ENCODE assay signal across 14 cellular contexts in genomic region chrX:129553619-129554288, GRCh38. TPM values are rescaled to one million over a fixed set of nuclear protein-coding genes. Genes with fewer than 3 reads are reported as not detected.
DNase-seq lines count a peak whose midpoint lies in the region; ATAC-seq and TF ChIP-seq lines count a peak whose summit lies in the region.
"Had no signal": no experiment of that assay in that cellular context is flagged by ENCODE, and none has a peak within 500 bp of the region (broad histone marks: within the 10 kb centered on the region; RNA-seq: fewer than 3 reads in every experiment).

No MANE protein-coding gene starts in this region.

- peaks cover 0 to 2% of the 10 kb centered on the region in 2 donors for H3K36me3 ChIP-seq in ascending aorta

- no peak overlapping the region for H3K27ac ChIP-seq in ascending aorta
- H3K27ac ChIP-seq: 22Rv1, skin epidermis had no signal

- H3K4me3 Mint-ChIP-seq in stimulated activated memory B cell treated with anti-CD40 and anti-IgM and Interleukin-4, amounts not matched to agents 10 μg/mL and 1 μg/mL and 100 μg/mL, for 72 hours: no peak overlapping the region

- H3K9me3 Mint-ChIP-seq in stimulated activated memory B cell treated with anti-CD40 and anti-IgM and Interleukin-4, amounts not matched to agents 10 μg/mL and 1 μg/mL and 100 μg/mL, for 72 hours: no peaks in the 10 kb centered on the region

- H3K27me3 ChIP-seq in ascending aorta: no peaks in the 10 kb centered on the region

- peak; percentile 92 for ATAC-seq in HG02763 (IDR thresholded peaks at IDR 0.05; ENCODE audit: unreplicated experiment)
- ATAC-seq in HG03571 (IDR thresholded peaks at IDR 0.05; ENCODE audit: unreplicated experiment): peak; percentile 96
- ATAC-seq in stimulated activated memory B cell treated with anti-CD40 and anti-IgM and Interleukin-4, amounts not matched to agents 10 μg/mL and 1 μg/mL and 100 μg/mL, for 72 hours: peak; percentile 89
- ATAC-seq: esophagus mucosa had no signal

- H3K36me3 Mint-ChIP-seq in stimulated activated memory B cell treated with anti-CD40 and anti-IgM and Interleukin-4, amounts not matched to agents 10 μg/mL and 1 μg/mL and 100 μg/mL, for 72 hours: peaks cover 6% of the 10 kb centered on the region

- H3K27me3 Mint-ChIP-seq in stimulated activated memory B cell treated with anti-CD40 and anti-IgM and Interleukin-4, amounts not matched to agents 10 μg/mL and 1 μg/mL and 100 μg/mL, for 72 hours: no peaks in the 10 kb centered on the region

- DNase-seq in SIG-M5 treated with dmso at 0.1 percent for 504 hours (lab: John Stamatoyannopoulos, UW; ENCODE audit: unreplicated experiment) (peak; percentile 66), SIG-M5 (lab: John Stamatoyannopoulos, UW) (no peak), NCI-H1694 treated with DMSO at 0.1 percent for 48 hours (lab: John Stamatoyannopoulos, UW) (no peak), ascending aorta (ENCODE audit: low spot score in 2 of 2) (no peak), DMS114 treated with DMSO at 0.1 percent for 48 hours (lab: John Stamatoyannopoulos, UW; ENCODE audit: unreplicated experiment) (no peak)
- DNase-seq: activated CD4-positive, CD25-positive, alpha-beta regulatory T cell treated with anti-CD3 and anti-CD28 coated beads, Interleukin-2, amount 50 U/mL, for 72 hours; amniotic stem cell had no signal

- no peaks in the 10 kb centered on the region for H3K4me1 Mint-ChIP-seq in stimulated activated memory B cell treated with anti-CD40 and anti-IgM and Interleukin-4, amounts not matched to agents 10 μg/mL and 1 μg/mL and 100 μg/mL, for 72 hours

- H3K27ac Mint-ChIP-seq in stimulated activated memory B cell treated with anti-CD40 and anti-IgM and Interleukin-4, amounts not matched to agents 10 μg/mL and 1 μg/mL and 100 μg/mL, for 72 hours: no peak overlapping the region

- H3K4me1 ChIP-seq in ascending aorta: no peaks in the 10 kb centered on the region

- TF ChIP-seq CTCF in ascending aorta (IDR thresholded peaks at IDR 0.05): no peak

- no peaks in the 10 kb centered on the region for H3K9me3 ChIP-seq in ascending aorta

- intact Hi-C loops in ascending aorta (cut with DNase I): no loop called here

- no peak overlapping the region for H3K4me3 ChIP-seq in ascending aorta
- H3K4me3 ChIP-seq: lung, skin epidermis had no signal

RNA-seq across cellular contexts. Expression of gene OCRL, which starts 13.7 kb away (rescaled TPM):
- 22.4 TPM for total RNA-seq in ascending aorta

RNA-seq across cellular contexts. Expression of gene SMARCA1, which starts 30.5 kb away (rescaled TPM):
- 21.5 TPM for total RNA-seq in ascending aorta
